11 cellular contexts compared by ENCODE assay signal in genomic region chr6:12324096-12324495, GRCh38. TPM values are rescaled to one million over a fixed set of nuclear protein-coding genes. Genes with fewer than 3 reads are reported as not detected.
DNase-seq lines count a peak whose midpoint lies in the region; ATAC-seq and TF ChIP-seq lines count a peak whose summit lies in the region.
"Had no signal": no experiment of that assay in that cellular context is flagged by ENCODE, and none has a peak within 500 bp of the region (broad histone marks: within the 10 kb centered on the region; RNA-seq: fewer than 3 reads in every experiment).

No MANE protein-coding gene starts in this region.

- H3K36me3 ChIP-seq in kidney epithelial cell (ENCODE audit: control insufficient read depth, insufficient read depth, low read length) (no peaks in the 10 kb centered on the region), testis (ENCODE audit: low read depth, missing control alignments) (no peaks in the 10 kb centered on the region)

- H3K27me3 Mint-ChIP-seq in activated T-cell treated with anti-CD3 and anti-CD28 coated beads, Interleukin-2, amount 50 U/mL, for 4 hours (ENCODE audit: low read depth) = peaks cover 14% of the 10 kb centered on the region

- DNase-seq in HT-29 (ENCODE audit: low spot score) = peak; percentile 95
- peak; percentile 81 for DNase-seq in astrocyte of the hippocampus (ENCODE audit: low read depth, low spot score)
- DNase-seq in kidney epithelial cell (ENCODE audit: low read depth) = peak; percentile 98
- no peak for DNase-seq in activated T-cell treated with anti-CD3 and anti-CD28 coated beads, Interleukin-2, amount 50 U/mL, for 4 hours
- no peak for DNase-seq in CD1c-positive myeloid dendritic cell (ENCODE audit: extremely low spot score)
- DNase-seq in testis = no peak
- DNase-seq: erythroblast, natural killer cell, NCI-H1092 had no signal

- no peaks in the 10 kb centered on the region for H3K27me3 ChIP-seq in kidney epithelial cell (ENCODE audit: control insufficient read depth, insufficient read depth, low read length)
- no peaks in the 10 kb centered on the region for H3K27me3 ChIP-seq in testis

- intact Hi-C loops in testis (cut with DNase I; ENCODE audit: low total_unique reads) = no loop called here

- H3K9me3 Mint-ChIP-seq in activated T-cell treated with anti-CD3 and anti-CD28 coated beads, Interleukin-2, amount 50 U/mL, for 4 hours = no peaks in the 10 kb centered on the region
- H3K9me3 Mint-ChIP-seq: natural killer cell had no signal

- no peaks in the 10 kb centered on the region for H3K9me3 ChIP-seq in testis

- no peaks in the 10 kb centered on the region for H3K4me1 ChIP-seq in testis

- TF ChIP-seq POLR2A in testis (IDR thresholded peaks at IDR 0.05) = no peak

- no peaks in the 10 kb centered on the region for H3K36me3 Mint-ChIP-seq in activated T-cell treated with anti-CD3 and anti-CD28 coated beads, Interleukin-2, amount 50 U/mL, for 4 hours (ENCODE audit: insufficient read depth)
- H3K36me3 Mint-ChIP-seq: natural killer cell had no signal

- no peak for ATAC-seq in HG02588 (IDR thresholded peaks at IDR 0.05; ENCODE audit: unreplicated experiment)
- ATAC-seq in activated T-cell treated with anti-CD3 and anti-CD28 coated beads, Interleukin-2, amount 50 U/mL, for 4 hours = no peak
- ATAC-seq: natural killer cell had no signal

- H3K4me3 Mint-ChIP-seq in activated T-cell treated with anti-CD3 and anti-CD28 coated beads, Interleukin-2, amount 50 U/mL, for 4 hours = no peak overlapping the region
- H3K4me3 Mint-ChIP-seq: natural killer cell had no signal

- 65 to 82% methylated on average over 3 of the region's 3 CpGs for WGBS in testis, 2 donors

- no peaks in the 10 kb centered on the region for H3K4me1 Mint-ChIP-seq in activated T-cell treated with anti-CD3 and anti-CD28 coated beads, Interleukin-2, amount 50 U/mL, for 4 hours (ENCODE audit: low read depth)

- peak overlapping the region; percentile 81 for H3K27ac ChIP-seq in 22Rv1
- H3K27ac ChIP-seq in testis = no peak overlapping the region

- no peak overlapping the region for H3K4me3 ChIP-seq in kidney epithelial cell (ENCODE audit: low read depth, low read length)
- H3K4me3 ChIP-seq in testis = no peak overlapping the region

- TF ChIP-seq CTCF in 22Rv1 (IDR thresholded peaks at IDR 0.05) = no peak
- TF ChIP-seq CTCF in kidney epithelial cell (IDR thresholded peaks at IDR 0.05; ENCODE audit: insufficient read depth, low read length, poor library complexity, severe bottlenecking) = no peak
- TF ChIP-seq CTCF in testis (IDR thresholded peaks at IDR 0.05) = no peak

RNA-seq across cellular contexts. Expression of gene EDN1, which starts 33.9 kb away (rescaled TPM):
- total RNA-seq in HT-29 (2014; rRNA removed; shearing (Covaris generic)) = 37.0 and 43.2 TPM in 2 replicates
- 53.3 and 59.8 TPM in 2 replicates for total RNA-seq in kidney epithelial cell
- total RNA-seq in activated T-cell treated with anti-CD3 and anti-CD28 coated beads, Interleukin-2, amount 50 U/mL, for 4 hours = under 1 TPM in 2 of 3 donors, not detected in 1; 0.24 to 0.25 TPM
- 10 to 100 TPM; 12.8 to 18.4 TPM for total RNA-seq in testis
- polyA plus RNA-seq in testis (ENCODE audit: insufficient read depth, low read depth, low replicate concordance) = 6.4 TPM

Comparison
In these comparisons a context has a peak if more than half of its experiments do, and no peak if none do; other contexts are left out.
1. DNase-seq: peak in HT-29 (single experiment), astrocyte of the hippocampus (single experiment) and kidney epithelial cell (single experiment); none in activated T-cell treated with anti-CD3 and anti-CD28 coated beads, Interleukin-2, amount 50 U/mL, for 4 hours (single experiment), CD1c-positive myeloid dendritic cell (single experiment) and testis (single experiment).
2. RNA of gene EDN1, which starts 33.9 kb away (total RNA-seq): 53.3 to 59.8 TPM in kidney epithelial cell, 37.0 to 43.2 TPM in HT-29 and 12.8 to 18.4 TPM in testis; 0.24 to 0.25 TPM in activated T-cell treated with anti-CD3 and anti-CD28 coated beads, Interleukin-2, amount 50 U/mL, for 4 hours; every median in the first group is over 10 times any median in the second.